Comparison of ENCODE assay signal across 11 cellular contexts in genomic region chr14:79044894-79045624, GRCh38.
DNase-seq lines count a peak whose midpoint lies in the region; ATAC-seq, FAIRE-seq and TF ChIP-seq lines count a peak whose summit lies in the region.
"Had no signal": no experiment of that assay in that cellular context is flagged by ENCODE, and none has a peak within 500 bp of the region (broad histone marks: within the 10 kb centered on the region; RNA-seq: fewer than 3 reads in every experiment).

No MANE protein-coding gene starts in this region.

- H3K4me3 Mint-ChIP-seq in activated T-helper 17 cell treated with anti-CD3 and anti-CD28 coated beads, Interleukin-2, amount 50 U/mL, for 72 hours: no peak overlapping the region

- no peaks in the 10 kb centered on the region for H3K36me3 Mint-ChIP-seq in activated T-helper 17 cell treated with anti-CD3 and anti-CD28 coated beads, Interleukin-2, amount 50 U/mL, for 72 hours (ENCODE audit: low read depth)

- H3K9me3 Mint-ChIP-seq in activated T-helper 17 cell treated with anti-CD3 and anti-CD28 coated beads, Interleukin-2, amount 50 U/mL, for 72 hours: peaks cover 8% of the 10 kb centered on the region

- H3K27ac Mint-ChIP-seq in activated T-helper 17 cell treated with anti-CD3 and anti-CD28 coated beads, Interleukin-2, amount 50 U/mL, for 72 hours: no peak overlapping the region

- intact Hi-C loops in head of caudate nucleus (cut with DNase I): no loop called here

- H3K27me3 Mint-ChIP-seq in activated T-helper 17 cell treated with anti-CD3 and anti-CD28 coated beads, Interleukin-2, amount 50 U/mL, for 72 hours: no peaks in the 10 kb centered on the region

- DNase-seq in NCI-H1436 (lab: John Stamatoyannopoulos, UW) (peak; percentile 39), NCI-H1436 treated with DMSO at 0.1 percent for 48 hours (lab: John Stamatoyannopoulos, UW) (no peak), SW480 (ENCODE audit: low spot score) (peak; percentile 98), head of caudate nucleus (peak; percentile 28 to 88 (median 68)), urothelium cell line (ENCODE audit: low spot score) (peak; percentile 83), D721Med (ENCODE audit: insufficient read length, low spot score) (no peak)
- no peak for DNase-seq in stimulated activated CD4-positive, alpha-beta T cell treated with anti-CD3 and anti-CD28 coated beads, Interleukin-4, amount 100 ng/mL, for 4 hours
- DNase-seq: left cardiac atrium; stimulated activated CD4-positive, alpha-beta T cell treated with anti-CD3 and anti-CD28 coated beads, Interleukin-2, amount 100 ng/mL, for 24 hours had no signal

- no peaks in the 10 kb centered on the region for H3K4me1 Mint-ChIP-seq in activated T-helper 17 cell treated with anti-CD3 and anti-CD28 coated beads, Interleukin-2, amount 50 U/mL, for 72 hours

- TF ChIP-seq CTCF in D721Med (IDR thresholded peaks at IDR 0.05; ENCODE audit: insufficient read depth, missing control alignments): no peak

- FAIRE-seq in urothelium cell line (lab: Jason Lieb, UNC) (peak; percentile 55), D721Med (lab: Jason Lieb, UNC) (no peak)
- FAIRE-seq: A204.1 had no signal

- no peak for ATAC-seq in activated T-helper 17 cell treated with anti-CD3 and anti-CD28 coated beads, Interleukin-2, amount 50 U/mL, for 72 hours (replicated peaks)
- ATAC-seq: left cardiac atrium had no signal

Comparison
In these comparisons a context has a peak if more than half of its experiments do, and no peak if none do; other contexts are left out.
1. DNase-seq: peak in NCI-H1436 (single experiment), SW480 (single experiment), head of caudate nucleus (42 of 42) and urothelium cell line (single experiment); none in NCI-H1436 treated with DMSO at 0.1 percent for 48 hours (single experiment), D721Med (single experiment) and stimulated activated CD4-positive, alpha-beta T cell treated with anti-CD3 and anti-CD28 coated beads, Interleukin-4, amount 100 ng/mL, for 4 hours (0 of 2).